Comparison of ENCODE assay signal across 19 cellular contexts in genomic region chr7:1150400-1151002, GRCh38. TPM values are rescaled to one million over a fixed set of nuclear protein-coding genes. Genes with fewer than 3 reads are reported as not detected.
DNase-seq lines count a peak whose midpoint lies in the region; ATAC-seq, FAIRE-seq and TF ChIP-seq lines count a peak whose summit lies in the region.
"Had no signal": no experiment of that assay in that cellular context is flagged by ENCODE, and none has a peak within 500 bp of the region (broad histone marks: within the 10 kb centered on the region; RNA-seq: fewer than 3 reads in every experiment).

No MANE protein-coding gene starts in this region.

- no peak overlapping the region for H3K27ac Mint-ChIP-seq in effector memory CD8-positive, alpha-beta T cell
- H3K27ac Mint-ChIP-seq: CD8-positive, alpha-beta T cell; GM23338 had no signal

- no peaks in the 10 kb centered on the region for H4K20me1 ChIP-seq in HepG2 (ENCODE audit: insufficient read depth, low read length)

- POLR2A ChIA-PET in HepG2 (lab: Yijun Ruan, JAX), result interaction anchor here (1.9 kb wide), 1 partner anchor 58 kb away, joined by 4 read pairs; no protein-coding TSS in a partner anchor

- H3K4me1 Mint-ChIP-seq in effector memory CD8-positive, alpha-beta T cell (ENCODE audit: low read depth in 2 of 2), result no peaks in the 10 kb centered on the region
- H3K4me1 Mint-ChIP-seq: CD14-positive monocyte, GM23338 had no signal

- TF ChIP-seq RAD21 in HepG2 (CRISPR knock-in tag; IDR thresholded peaks at IDR 0.05), result no peak

- peaks cover 36 to 53% of the 10 kb centered on the region in 2 experiments for H3K36me3 ChIP-seq in HepG2 (replicated peaks in 1 of 2; ENCODE audit: control insufficient read depth in 1 of 2, insufficient read depth in 2 of 2, low read length in 2 of 2)
- H3K36me3 ChIP-seq in right lobe of liver, result peaks cover 0 to 51% (median 28%) of the 10 kb centered on the region in 4 donors

- H3K9me3 ChIP-seq in HepG2 (ENCODE audit: low read length) (no peaks in the 10 kb centered on the region), right lobe of liver (no peaks in the 10 kb centered on the region)

- peaks cover 13% of the 10 kb centered on the region for H3K79me2 ChIP-seq in HepG2 (ENCODE audit: insufficient read depth, low read length)

- ATAC-seq in HepG2, result no peak
- ATAC-seq in right lobe of liver, result no peak
- ATAC-seq in effector memory CD8-positive, alpha-beta T cell (replicated peaks), result peak; percentile 39
- no peak for ATAC-seq in esophagus mucosa
- ATAC-seq in HG02852 (IDR thresholded peaks at IDR 0.05; ENCODE audit: unreplicated experiment), result no peak
- ATAC-seq: CD8-positive, alpha-beta T cell; GM23338 had no signal

- H3K4me3 ChIP-seq in HepG2 (replicated peaks in 1 of 3; ENCODE audit: insufficient read depth in 1 of 3, low read depth in 2 of 3, low read length in 3 of 3), result no peak overlapping the region
- no peak overlapping the region for H3K4me3 ChIP-seq in right lobe of liver
- H3K4me3 ChIP-seq: GM23338 had no signal

- WGBS in HepG2 (ENCODE audit: low lambda C conversion rate), result 95% methylated on average over 9 of the region's 9 CpGs
- 72% methylated on average over 3 of the region's 9 CpGs for WGBS in right lobe of liver (ENCODE audit: insufficient coverage, low coverage, low lambda C conversion rate, missing lambda C conversion rate)

- intact Hi-C loops in HepG2 (cut with micrococcal nuclease; ENCODE audit: unreplicated experiment) (no loop called here), right lobe of liver (cut with DNase I) (no loop called here)

- in situ Hi-C loops in HepG2 (cut with HindIII; ENCODE audit: extremely low pct_ligation_motif_present, low pct_unique_long_range_greater_than_20kb), result no loop called here

- no peak for FAIRE-seq in HepG2 (lab: Jason Lieb, UNC)
- FAIRE-seq: A204.1, D721Med, G401.6, GM12891 had no signal

- H3K4me1 ChIP-seq in HepG2 (ENCODE audit: insufficient read depth, low read length) (peaks cover 24% of the 10 kb centered on the region), right lobe of liver (peaks cover 0 to 13% (median 4%) of the 10 kb centered on the region in 4 donors)

- TF ChIP-seq EP300 in HepG2 (IDR thresholded peaks at IDR 0.05; ENCODE audit: low read depth in 2 of 2, low read length in 2 of 2) (no peak), HepG2 (CRISPR knock-in tag; IDR thresholded peaks at IDR 0.05; ENCODE audit: borderline replicate concordance) (no peak)

- H2AFZ ChIP-seq in HepG2 (ENCODE audit: low read length), result no peak overlapping the region
- H2AFZ ChIP-seq: GM23338 had no signal

- H3K27me3 ChIP-seq in HepG2 (ENCODE audit: control insufficient read depth in 1 of 2, insufficient read depth in 2 of 2, low read length in 2 of 2), result no peaks in the 10 kb centered on the region
- H3K27me3 ChIP-seq in right lobe of liver, result no peaks in the 10 kb centered on the region

- H3K27me3 Mint-ChIP-seq in effector memory CD8-positive, alpha-beta T cell, result no peaks in the 10 kb centered on the region

- CTCF ChIA-PET in HepG2 (lab: Yijun Ruan, JAX; ENCODE audit: low intra/inter-chr PET ratio, low total read pairs), result no interaction called here

- H3K4me3 Mint-ChIP-seq in effector memory CD8-positive, alpha-beta T cell, result no peak overlapping the region
- H3K4me3 Mint-ChIP-seq: CD14-positive monocyte; CD8-positive, alpha-beta T cell; GM23338 had no signal

- TF ChIP-seq POLR2A in HepG2 (IDR thresholded peaks at IDR 0.05; ENCODE audit: insufficient read depth in 1 of 2, low read depth in 2 of 2, low read length in 2 of 2) (no peak), right lobe of liver (IDR thresholded peaks at IDR 0.05) (no peak)

- H3K9me3 Mint-ChIP-seq in effector memory CD8-positive, alpha-beta T cell, result no peaks in the 10 kb centered on the region
- H3K9me3 Mint-ChIP-seq: CD8-positive, alpha-beta T cell had no signal

- TSS peak; percentile 25 for BruUV-seq in HepG2 (replicated peaks; lab: Mats Ljungman, UMichigan)

- H3K36me3 Mint-ChIP-seq in effector memory CD8-positive, alpha-beta T cell (ENCODE audit: insufficient read depth), result peaks cover 59% of the 10 kb centered on the region

- no peak overlapping the region for H3K9ac ChIP-seq in HepG2 (ENCODE audit: insufficient read depth, low read depth, low read length)

- TF ChIP-seq CTCF in HepG2 (CRISPR knock-in tag; IDR thresholded peaks at IDR 0.05) (no peak), right lobe of liver (IDR thresholded peaks at IDR 0.05) (no peak)

- H3K27ac ChIP-seq in HepG2 (ENCODE audit: extremely low read length, insufficient read depth, low read length) (peak overlapping the region; percentile 33), right lobe of liver (no peak overlapping the region)

- DNase-seq in HepG2 (ENCODE audit: low spot score) (no peak), right lobe of liver (no peak), NAMALWA (ENCODE audit: low spot score) (peak; percentile 52), epidermal melanocyte (ENCODE audit: insufficient read length, low spot score) (no peak)
- DNase-seq in effector memory CD8-positive, alpha-beta T cell, result no peak
- DNase-seq: CD8-positive, alpha-beta T cell; COR-L47; DMS153; DMS79 treated with DMSO at 0.1 percent for 48 hours; EL; H7 had no signal

- H3K4me2 ChIP-seq in HepG2 (ENCODE audit: low read depth, low read length), result no peak overlapping the region
- H3K4me2 ChIP-seq: GM23338 had no signal

TF ChIP-seq in HepG2, 621 proteins besides CTCF, POLR2A, EP300 and RAD21 (continues in another document):
- TF ChIP-seq ZBTB38 (CRISPR knock-in tag; IDR thresholded peaks at IDR 0.05) (no peak), KMT2A (CRISPR knock-in tag; IDR thresholded peaks at IDR 0.05) (no peak), POLR2G (IDR thresholded peaks at IDR 0.05; ENCODE audit: low read depth, low read length) (peak; percentile 40; the same call in 1 of the 2 replicates), ARID3A (IDR thresholded peaks at IDR 0.05; ENCODE audit: low read depth, low read length) (no peak), IRF9 (CRISPR knock-in tag; IDR thresholded peaks at IDR 0.05; ENCODE audit: borderline replicate concordance) (no peak), RBM22 (optimal IDR thresholded peaks at IDR 0.05; ENCODE audit: low read length) (peak; percentile 61), ZNF446 (CRISPR knock-in tag; IDR thresholded peaks at IDR 0.05) (no peak), RBFOX2 (IDR thresholded peaks at IDR 0.05; ENCODE audit: low read depth, low read length) (peak; percentile 37; the same call in 1 of the 2 replicates), ZC3H13 (CRISPR knock-in tag; IDR thresholded peaks at IDR 0.05) (peak; percentile 65; the same call in 1 of the 2 replicates), ZBTB7B (CRISPR knock-in tag; IDR thresholded peaks at IDR 0.05) (no peak)

RNA-seq across cellular contexts. Expression of gene ZFAND2A, which starts 9.5 kb away (rescaled TPM):
- total RNA-seq in HepG2 (2016; rRNA removed; fragmentation: Illumina TruSeq; extraction: Trizol) (140 and 171 TPM in 2 replicates), right lobe of liver (10 to 100 TPM; 24.3 to 43.1 (median 31.8) TPM), esophagus mucosa (13.5 TPM)
- 81.0 and 93.7 TPM in 2 replicates for total RNA-seq in HepG2 (2016; cell fraction: cytosol; rRNA removed; fragmentation: Illumina TruSeq; extraction: Trizol; ENCODE audit: low read depth)
- total RNA-seq in HepG2 (2016; cell fraction: insoluble cytoplasmic fraction; rRNA removed; fragmentation: Illumina TruSeq; extraction: Trizol), result 144 and 177 TPM in 2 replicates
- 105 and 123 TPM in 2 replicates for total RNA-seq in HepG2 (2016; cell fraction: membrane; rRNA removed; fragmentation: Illumina TruSeq; extraction: Trizol)
- total RNA-seq in HepG2 (2016; cell fraction: nucleus; rRNA removed; fragmentation: Illumina TruSeq; extraction: Trizol), result 76.5 and 85.9 TPM in 2 replicates
- polyA plus RNA-seq in HepG2 (2011; rRNA removed), result 153 and 155 TPM in 2 replicates
- 116 and 139 TPM in 2 replicates for polyA plus RNA-seq in HepG2 (2011; cell fraction: cytosol; rRNA removed)
- 105 and 133 TPM in 2 replicates for polyA plus RNA-seq in HepG2 (2011; cell fraction: nucleus; rRNA removed)
- 91.5 and 117 TPM in 2 replicates for polyA plus RNA-seq in HepG2 (2012)
- polyA plus RNA-seq in HepG2 (2016; cell fraction: cytosol; fragmentation: Illumina TruSeq; extraction: Trizol; ENCODE audit: low read depth), result 71.0 and 75.6 TPM in 2 replicates
- polyA plus RNA-seq in HepG2 (2016; cell fraction: insoluble cytoplasmic fraction; fragmentation: Illumina TruSeq; extraction: Trizol; ENCODE audit: low read depth), result 158 and 167 TPM in 2 replicates
- polyA plus RNA-seq in HepG2 (2016; cell fraction: membrane; fragmentation: Illumina TruSeq; extraction: Trizol; ENCODE audit: low read depth), result 89.5 and 100 TPM in 2 replicates
- polyA plus RNA-seq in HepG2 (2016; cell fraction: nucleus; fragmentation: Illumina TruSeq; extraction: Trizol; ENCODE audit: insufficient read depth, low read depth), result 146 and 157 TPM in 2 replicates
- polyA minus RNA-seq in HepG2 (2011; rRNA and poly(A)+ RNA removed; ENCODE audit: low replicate concordance), result 24.9 and 155 TPM in 2 replicates
- polyA minus RNA-seq in HepG2 (2011; cell fraction: cytosol; rRNA and poly(A)+ RNA removed), result 40.2 and 55.3 TPM in 2 replicates
- 50.2 and 66.8 TPM in 2 replicates for polyA minus RNA-seq in HepG2 (2011; cell fraction: nucleus; rRNA and poly(A)+ RNA removed)
